8 cellular contexts compared by ENCODE assay signal in the genomic region with DNA sequence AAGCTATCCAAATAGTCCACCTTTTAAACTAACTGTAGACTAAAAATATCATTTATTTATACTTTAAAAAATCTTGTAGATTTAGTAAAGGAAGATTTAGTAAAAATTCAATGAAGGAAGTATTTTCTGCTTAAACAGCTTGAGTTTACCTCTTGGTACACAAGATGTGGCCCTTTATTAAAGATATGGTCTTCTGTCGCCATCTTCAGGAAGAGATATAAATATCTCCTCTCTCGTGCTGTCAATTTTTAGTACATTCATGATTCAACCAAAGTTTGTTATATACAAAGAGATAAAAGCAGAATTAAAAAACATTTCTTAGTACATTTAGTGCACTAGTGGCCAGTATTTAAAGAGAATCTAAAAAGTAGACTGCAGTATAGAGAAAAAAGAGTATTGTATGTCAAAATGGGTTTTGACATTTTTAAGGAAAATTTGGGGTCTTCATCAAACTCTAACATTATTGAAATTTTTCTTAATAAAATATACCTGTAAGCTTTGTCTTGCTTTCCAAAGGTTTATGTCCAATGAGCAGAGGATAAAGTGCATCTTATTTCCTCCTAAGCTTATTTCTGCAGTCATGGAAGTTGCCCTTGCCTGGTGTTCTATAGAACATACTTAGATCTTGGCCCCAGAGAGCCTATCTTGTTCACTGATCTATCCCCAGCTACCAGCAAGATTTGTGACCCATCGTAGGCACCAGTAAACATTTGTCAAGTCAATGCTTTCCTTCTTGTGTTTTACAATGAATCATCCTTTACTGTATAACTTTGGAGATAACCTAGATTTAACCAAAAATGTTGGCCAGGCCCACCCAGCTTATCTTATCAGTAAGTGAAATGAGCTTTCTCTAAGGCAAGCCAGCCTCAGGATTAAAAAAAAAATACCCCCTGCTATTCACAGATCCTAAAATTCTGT. TPM values are rescaled to one million over a fixed set of nuclear protein-coding genes. Genes with fewer than 3 reads are reported as not detected.
DNase-seq lines count a peak whose midpoint lies in the region; ATAC-seq, FAIRE-seq and TF ChIP-seq lines count a peak whose summit lies in the region.

No MANE protein-coding gene starts in this region.

- no peaks in the 10 kb centered on the region for H3K9me2 ChIP-seq in DOHH2 (replicated peaks; ENCODE audit: control insufficient read depth, low read length)

- H3K9me3 Mint-ChIP-seq in activated naive CD8-positive, alpha-beta T cell treated with anti-CD3 and anti-CD28 coated beads, Interleukin-2, amount 50 U/mL, for 24 hours: no peaks in the 10 kb centered on the region

- no peak for TF ChIP-seq EP300 in transverse colon (IDR thresholded peaks at IDR 0.05; ENCODE audit: low read depth)

- H3K36me3 ChIP-seq in DOHH2 (ENCODE audit: control insufficient read depth, low read length) (no peaks in the 10 kb centered on the region), HEK293 (ENCODE audit: control insufficient read depth in 2 of 2, insufficient read depth in 1 of 2, low read length in 2 of 2) (no peaks in the 10 kb centered on the region), keratinocyte (ENCODE audit: control insufficient read depth in 2 of 2, extremely low read depth in 1 of 2, insufficient read depth in 2 of 2, low read length in 2 of 2) (no peaks in the 10 kb centered on the region), transverse colon (no peaks in the 10 kb centered on the region)

- no peaks in the 10 kb centered on the region for H3K36me3 Mint-ChIP-seq in activated naive CD8-positive, alpha-beta T cell treated with anti-CD3 and anti-CD28 coated beads, Interleukin-2, amount 50 U/mL, for 24 hours (ENCODE audit: low read depth)

- H4K20me1 ChIP-seq in DOHH2 (ENCODE audit: control insufficient read depth, insufficient read depth, low read depth, low read length): no peaks in the 10 kb centered on the region
- H4K20me1 ChIP-seq in keratinocyte (ENCODE audit: control insufficient read depth, extremely low read depth, insufficient read depth, low read length): no peaks in the 10 kb centered on the region

- 0 to 3% methylated on average over 3 of the region's 3 CpGs for WGBS in transverse colon (ENCODE audit: low coverage in 1 of 2), 2 donors

- dilution Hi-C loops in keratinocyte (cut with MboI; ENCODE audit: extremely low pct_ligation_motif_present, low sequenced_read_pairs): no loop called here

- no peak for ATAC-seq in activated naive CD8-positive, alpha-beta T cell treated with anti-CD3 and anti-CD28 coated beads, Interleukin-2, amount 50 U/mL, for 24 hours

- no peak for TF ChIP-seq POLR2A in transverse colon (IDR thresholded peaks at IDR 0.05)

- FAIRE-seq in keratinocyte (lab: Jason Lieb, UNC): no peak

- no peak overlapping the region for H2AFZ ChIP-seq in keratinocyte (ENCODE audit: control insufficient read depth, low read length)

- no peaks in the 10 kb centered on the region for H3K79me2 ChIP-seq in DOHH2 (ENCODE audit: control insufficient read depth, low read length)
- no peaks in the 10 kb centered on the region for H3K79me2 ChIP-seq in keratinocyte (ENCODE audit: control insufficient read depth, insufficient read depth, low read length)

- H3K27me3 ChIP-seq in DOHH2 (ENCODE audit: control insufficient read depth, low read length) (peaks cover 3% of the 10 kb centered on the region; the same call in 1 of the 2 replicates), keratinocyte (ENCODE audit: control insufficient read depth, extremely low read depth, insufficient read depth, low read length) (no peaks in the 10 kb centered on the region), transverse colon (peaks cover 4% of the 10 kb centered on the region)

- no peak overlapping the region for H3K4me3 Mint-ChIP-seq in activated naive CD8-positive, alpha-beta T cell treated with anti-CD3 and anti-CD28 coated beads, Interleukin-2, amount 50 U/mL, for 24 hours

- H3K4me2 ChIP-seq in DOHH2 (ENCODE audit: low read length): no peak overlapping the region
- H3K4me2 ChIP-seq in keratinocyte (ENCODE audit: control insufficient read depth, extremely low read depth, insufficient read depth, low read depth, low read length): no peak overlapping the region

- intact Hi-C loops in transverse colon (cut with DNase I; ENCODE audit: low total_unique reads): loop anchor here (10.0 kb wide), 1 partner anchor 180 kb away; no protein-coding TSS in a partner anchor

- no peaks in the 10 kb centered on the region for H3K9me3 ChIP-seq in DOHH2 (ENCODE audit: control insufficient read depth, insufficient read depth, low read length)
- no peaks in the 10 kb centered on the region for H3K9me3 ChIP-seq in HEK293 (ENCODE audit: control insufficient read depth, insufficient read depth, low read depth, low read length)
- H3K9me3 ChIP-seq in keratinocyte (ENCODE audit: control insufficient read depth, low read depth, low read length): no peaks in the 10 kb centered on the region
- H3K9me3 ChIP-seq in transverse colon: no peaks in the 10 kb centered on the region

- peaks cover 12% of the 10 kb centered on the region for H3K4me1 Mint-ChIP-seq in activated naive CD8-positive, alpha-beta T cell treated with anti-CD3 and anti-CD28 coated beads, Interleukin-2, amount 50 U/mL, for 24 hours

- H3K4me1 ChIP-seq in DOHH2 (ENCODE audit: control insufficient read depth, low read length) (peaks cover 21% of the 10 kb centered on the region), HEK293 (ENCODE audit: control insufficient read depth, insufficient read depth, low read length) (no peaks in the 10 kb centered on the region), keratinocyte (ENCODE audit: control insufficient read depth, extremely low read depth, insufficient read depth, low read length) (peaks cover 10% of the 10 kb centered on the region), transverse colon (peaks cover 3 to 20% (median 10%) of the 10 kb centered on the region in 4 donors)

- CTCF ChIA-PET in HEK293 (lab: Yijun Ruan, JAX): interaction anchor here (0.5 to 4.8 kb wide), 49 partner anchors 8 to 934 kb away, joined by 3 to 64 read pairs (median 4); a partner anchor contains a TSS

- H3K9ac ChIP-seq in keratinocyte (ENCODE audit: control insufficient read depth, extremely low read depth, insufficient read depth, low read length): no peak overlapping the region

- in situ Hi-C loops in astrocyte of the spinal cord (cut with HindIII; ENCODE audit: low sequenced_read_pairs) (no loop called here), transverse colon (cut with MboI; ENCODE audit: low pct_ligation_motif_present in 1 of 4, low pct_unique_long_range_greater_than_20kb in 1 of 4, low sequenced_read_pairs in 3 of 4) (loop anchor here (10.0 to 25.0 kb wide), 4 partner anchors 180 to 593 kb away; a partner anchor contains a TSS)

- peaks cover 16% of the 10 kb centered on the region for H3K27me3 Mint-ChIP-seq in activated naive CD8-positive, alpha-beta T cell treated with anti-CD3 and anti-CD28 coated beads, Interleukin-2, amount 50 U/mL, for 24 hours

- no peaks in the 10 kb centered on the region for H3F3A ChIP-seq in DOHH2 (ENCODE audit: control insufficient read depth, insufficient read depth)

- H3K27ac Mint-ChIP-seq in activated naive CD8-positive, alpha-beta T cell treated with anti-CD3 and anti-CD28 coated beads, Interleukin-2, amount 50 U/mL, for 24 hours: no peak overlapping the region

- POLR2A ChIA-PET in HEK293 (lab: Yijun Ruan, JAX): interaction anchor here (1.0 to 1.2 kb wide), 2 partner anchors 20 to 528 kb away, joined by 3 read pairs; no protein-coding TSS in a partner anchor

- no peak overlapping the region for H3K27ac ChIP-seq in DOHH2 (ENCODE audit: low read depth, low read length)
- no peak overlapping the region for H3K27ac ChIP-seq in HEK293 (ENCODE audit: extremely low read depth, low read depth, low read length)
- H3K27ac ChIP-seq in keratinocyte (ENCODE audit: control insufficient read depth, insufficient read depth, low read length): no peak overlapping the region
- no peak overlapping the region for H3K27ac ChIP-seq in transverse colon

- H3K9me1 ChIP-seq in keratinocyte (ENCODE audit: control insufficient read depth, extremely low read depth, insufficient read depth, low read length): no peaks in the 10 kb centered on the region

- H3K4me3 ChIP-seq in DOHH2 (ENCODE audit: low read length) (no peak overlapping the region), HEK293 (ENCODE audit: low read depth, low read length) (no peak overlapping the region), astrocyte of the spinal cord (ENCODE audit: low read depth, low read length) (no peak overlapping the region), keratinocyte (ENCODE audit: control insufficient read depth in 2 of 3, extremely low read depth in 1 of 3, insufficient read depth in 2 of 3, low read depth in 1 of 3, low read length in 3 of 3) (no peak overlapping the region), transverse colon (no peak overlapping the region)

- peak; percentile 30 for DNase-seq in NCI-H2227 treated with DMSO at 0.1 percent for 48 hours (lab: John Stamatoyannopoulos, UW)
- DNase-seq in astrocyte of the spinal cord (ENCODE audit: low read depth, low spot score): peak; percentile 80
- DNase-seq in keratinocyte (ENCODE audit: low read depth, low spot score): no peak
- DNase-seq in transverse colon: no peak
- no peak for DNase-seq in stimulated activated CD4-positive, alpha-beta T cell treated with anti-CD3 and anti-CD28 coated beads, Interleukin-4, amount 100 ng/mL, for 1 hour
- DNase-seq in activated naive CD8-positive, alpha-beta T cell treated with anti-CD3 and anti-CD28 coated beads, Interleukin-2, amount 50 U/mL, for 24 hours: no peak

- TF ChIP-seq CTCF in DOHH2 (IDR thresholded peaks at IDR 0.05; ENCODE audit: low read depth, low read length, poor library complexity, severe bottlenecking) (peak; percentile 57), HEK293 (tag by site-specific recombination; IDR thresholded peaks at IDR 0.05) (peak; percentile 47; the same call in 1 of the 2 replicates), astrocyte of the spinal cord (IDR thresholded peaks at IDR 0.05; ENCODE audit: low read depth, low read length) (peak; percentile 39), keratinocyte (optimal IDR thresholded peaks at IDR 0.05 in 1 of 3, IDR thresholded peaks at IDR 0.05 in 1 of 3, conservative IDR thresholded peaks at IDR 0.05 in 1 of 3; ENCODE audit: extremely low read depth in 1 of 3, insufficient read depth in 2 of 3, low read length in 3 of 3) (peak in 2 of 3 experiments; percentile 20 to 49), transverse colon (IDR thresholded peaks at IDR 0.05) (peak; percentile 52 to 64 (median 60))

TF ChIP-seq in HEK293, 187 proteins besides CTCF, POLR2A, EP300 and RAD21 (continues in another document):
- TF ChIP-seq ZNF654 (tag by site-specific recombination; IDR thresholded peaks at IDR 0.05; ENCODE audit: low read depth): peak; percentile 61
- TF ChIP-seq ZNF335 (tag by site-specific recombination; conservative IDR thresholded peaks at IDR 0.05): no peak

RNA-seq across cellular contexts. Expression of a gene that starts 18.5 kb away (rescaled TPM):
- 0.26 to 2.0 TPM (median 0.96 TPM) in 3 replicates for polyA plus RNA-seq in keratinocyte
- 1.1 TPM for polyA plus RNA-seq in keratinocyte (2011; ENCODE audit: low read depth)
- polyA plus RNA-seq in keratinocyte (2011; cell fraction: cytosol; rRNA removed): 0.36 and 0.57 TPM in 2 replicates
- polyA plus RNA-seq in keratinocyte (2011; cell fraction: nucleus; rRNA removed): 1.9 and 4.1 TPM in 2 replicates
- 0.38 and 1.6 TPM in 2 replicates for polyA plus RNA-seq in keratinocyte (2012; ENCODE audit: low replicate concordance)
- 1.0 to 1.8 TPM (median 1.7 TPM) in 3 replicates for polyA minus RNA-seq in keratinocyte
- not detected for polyA minus RNA-seq in keratinocyte (2011; cell fraction: cytosol; rRNA and poly(A)+ RNA removed)
- 0.84 and 2.3 TPM in 2 replicates for polyA minus RNA-seq in keratinocyte (2011; cell fraction: nucleus; rRNA and poly(A)+ RNA removed)
- total RNA-seq in transverse colon: 1 to 10 TPM; 1.5 to 8.2 (median 3.4) TPM

Comparison
In these comparisons a context has a peak if more than half of its experiments do, and no peak if none do; other contexts are left out.
1. DNase-seq: peak in NCI-H2227 treated with DMSO at 0.1 percent for 48 hours (single experiment) and astrocyte of the spinal cord (single experiment); none in keratinocyte (single experiment), transverse colon (single experiment), stimulated activated CD4-positive, alpha-beta T cell treated with anti-CD3 and anti-CD28 coated beads, Interleukin-4, amount 100 ng/mL, for 1 hour (single experiment) and activated naive CD8-positive, alpha-beta T cell treated with anti-CD3 and anti-CD28 coated beads, Interleukin-2, amount 50 U/mL, for 24 hours (single experiment).
2. Peak in every context shown above with its lines, with median percentiles within 50 percentile points of each other: CTCF ChIP-seq.